In the genomic region with DNA sequence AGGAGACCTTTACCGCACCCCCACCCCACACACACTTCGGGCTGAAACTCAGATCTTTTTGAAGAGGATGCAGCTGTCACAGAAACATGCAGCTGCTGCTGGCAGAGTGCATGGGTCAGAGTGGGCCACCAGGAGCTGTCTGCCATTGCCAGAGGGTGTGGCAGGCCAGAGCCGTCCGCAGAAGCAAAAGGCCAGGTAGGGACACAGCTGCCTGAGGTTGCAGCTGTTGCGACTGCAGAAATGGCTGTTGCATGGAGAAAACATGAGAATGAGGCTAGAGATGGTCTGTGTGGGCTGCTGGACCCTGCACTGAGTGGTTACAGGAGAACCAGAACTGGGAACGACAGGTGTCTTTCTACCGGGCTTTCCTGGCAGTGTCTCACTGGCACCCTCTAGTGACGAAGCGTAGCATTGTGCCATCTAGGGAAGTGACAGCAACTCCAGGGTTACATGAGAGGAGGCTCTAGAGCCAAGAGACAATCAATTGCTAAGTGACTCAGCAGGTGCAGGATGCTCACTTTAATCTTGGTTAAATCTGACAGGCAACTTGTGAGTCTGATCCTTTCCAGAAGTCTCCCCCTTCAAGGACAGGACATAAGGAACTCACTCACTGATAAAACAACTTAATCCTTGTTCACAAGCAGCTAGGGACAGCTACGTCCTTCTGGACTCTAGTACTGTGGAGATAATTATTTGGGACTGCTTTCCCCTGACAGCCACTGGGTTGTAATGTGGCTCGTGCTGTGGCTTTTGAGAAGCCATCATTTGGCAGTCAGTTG, we compare ENCODE assay signal across 8 cellular contexts. TPM values are rescaled to one million over a fixed set of nuclear protein-coding genes. Genes with fewer than 3 reads are reported as not detected.
DNase-seq lines count a peak whose midpoint lies in the region; ATAC-seq, FAIRE-seq and TF ChIP-seq lines count a peak whose summit lies in the region.

No MANE protein-coding gene starts in this region.

- peak overlapping the region; percentile 39 for H3K4me2 ChIP-seq in neural progenitor cell

- no peak overlapping the region for H3K9ac ChIP-seq in neural progenitor cell

- TF ChIP-seq POLR2A in stomach (IDR thresholded peaks at IDR 0.05) = no peak

- H3F3A ChIP-seq in neural progenitor cell (ENCODE audit: low read depth) = no peaks in the 10 kb centered on the region

- H3K27me3 Mint-ChIP-seq in neural progenitor cell (ENCODE audit: insufficient read depth, low read depth) = no peaks in the 10 kb centered on the region

- no peak overlapping the region for H2AFZ ChIP-seq in neural progenitor cell (replicated peaks)

- no peak overlapping the region for H3K4me3 ChIP-seq in fibroblast of pulmonary artery (replicated peaks; ENCODE audit: low read depth, low read length)
- H3K4me3 ChIP-seq in neural progenitor cell = no peak overlapping the region
- peak overlapping the region in 3 of 4 donors; percentile 2 to 22 (median 14) for H3K4me3 ChIP-seq in stomach

- H3K36me3 Mint-ChIP-seq in neural progenitor cell = peaks cover 4% of the 10 kb centered on the region

- peaks cover 4% of the 10 kb centered on the region for H3K9me3 Mint-ChIP-seq in neural progenitor cell

- TF ChIP-seq CTCF in fibroblast of pulmonary artery (IDR thresholded peaks at IDR 0.05; ENCODE audit: low read length, missing control alignments) = no peak
- TF ChIP-seq CTCF in neural progenitor cell (IDR thresholded peaks at IDR 0.05) = peak; percentile 95
- TF ChIP-seq CTCF in stomach (IDR thresholded peaks at IDR 0.05) = peak in 5 of 7 experiments; percentile 90 to 94 (median 91)

- DNase-seq in DMS 273 (lab: John Stamatoyannopoulos, UW; ENCODE audit: unreplicated experiment) (peak; percentile 86), Kasumi-1 (lab: John Stamatoyannopoulos, UW) (peak; percentile 81 to 82), RCC 7860 (ENCODE audit: low spot score) (peak; percentile 57), activated T-helper 1 cell treated with Interleukin-2 at 50 U/mL for 16 hours (ENCODE audit: low read depth) (peak; percentile 71), fibroblast of pulmonary artery (ENCODE audit: low read depth) (peak; percentile 76), neural progenitor cell (ENCODE audit: low spot score) (peak; percentile 84), stomach (peak; percentile 90)

- H3K79me2 ChIP-seq in neural progenitor cell (ENCODE audit: low read depth) = no peaks in the 10 kb centered on the region

- H3K9me3 ChIP-seq in neural progenitor cell (ENCODE audit: low read depth) = no peaks in the 10 kb centered on the region
- H3K9me3 ChIP-seq in stomach = peaks cover 0 to 5% (median 0%) of the 10 kb centered on the region in 4 donors

- no peaks in the 10 kb centered on the region for H3K36me3 ChIP-seq in neural progenitor cell
- no peaks in the 10 kb centered on the region for H3K36me3 ChIP-seq in stomach

- H3K4me1 ChIP-seq in neural progenitor cell (no peaks in the 10 kb centered on the region), stomach (peaks cover 4 to 8% (median 7%) of the 10 kb centered on the region in 4 donors)

- intact Hi-C loops in stomach (cut with DNase I; ENCODE audit: low total_unique reads) = loop anchor here (5.0 kb wide), 1 partner anchor 85 kb away; no protein-coding TSS in a partner anchor

- H3K4me3 Mint-ChIP-seq in neural progenitor cell = no peak overlapping the region

- 18 to 24% (median 21%) methylated on average over 11 of the region's 11 CpGs for WGBS in stomach, 5 donors

- no peak for TF ChIP-seq EP300 in stomach (IDR thresholded peaks at IDR 0.05)

- H3K27ac Mint-ChIP-seq in neural progenitor cell = no peak overlapping the region

- no peak for FAIRE-seq in RCC 7860 (lab: Jason Lieb, UNC)

- peaks cover 24% of the 10 kb centered on the region for H3K4me1 Mint-ChIP-seq in neural progenitor cell

- H3K27ac ChIP-seq in neural progenitor cell (no peak overlapping the region), stomach (no peak overlapping the region)

- no peaks in the 10 kb centered on the region for H4K20me1 ChIP-seq in neural progenitor cell (ENCODE audit: low read depth)

- H3K27me3 ChIP-seq in neural progenitor cell (no peaks in the 10 kb centered on the region), stomach (no peaks in the 10 kb centered on the region)

- peak; percentile 79 for ATAC-seq in GM21723 (IDR thresholded peaks at IDR 0.05; ENCODE audit: unreplicated experiment)

RNA-seq across cellular contexts. Expression of gene SERPINB9, which starts 29.1 kb away (rescaled TPM):
- total RNA-seq in neural progenitor cell (ENCODE audit: low replicate concordance) (0.59 and 0.94 TPM in 2 replicates), stomach (1 to 10 TPM in 3 of 5 donors, under 1 TPM in 1, not detected in 1; 0.58 to 9.4 (median 2.8) TPM)
- 1 to 10 TPM; 2.0 to 3.5 (median 2.1) TPM for polyA plus RNA-seq in stomach

RNA-seq across cellular contexts. Expression of gene SERPINB6, which starts 39.2 kb away (rescaled TPM):
- total RNA-seq in neural progenitor cell (ENCODE audit: low replicate concordance) (13.3 and 17.4 TPM in 2 replicates), stomach (100 to 1,000 TPM in 4 of 5 donors, 10 to 100 TPM in 1; 79.1 to 208 (median 160) TPM)
- 100 to 1,000 TPM in 2 of 3 donors, 10 to 100 TPM in 1; 93.1 to 281 (median 144) TPM for polyA plus RNA-seq in stomach

Comparison
In these comparisons a context has a peak if more than half of its experiments do, and no peak if none do; other contexts are left out.
1. H3K4me3 ChIP-seq: peak in stomach (3 of 4); none in fibroblast of pulmonary artery (single experiment) and neural progenitor cell (single experiment).
2. Peak in every context shown above with its lines, with median percentiles within 50 percentile points of each other: DNase-seq.